ENCODE assay signal across 26 cellular contexts in the genomic region with DNA sequence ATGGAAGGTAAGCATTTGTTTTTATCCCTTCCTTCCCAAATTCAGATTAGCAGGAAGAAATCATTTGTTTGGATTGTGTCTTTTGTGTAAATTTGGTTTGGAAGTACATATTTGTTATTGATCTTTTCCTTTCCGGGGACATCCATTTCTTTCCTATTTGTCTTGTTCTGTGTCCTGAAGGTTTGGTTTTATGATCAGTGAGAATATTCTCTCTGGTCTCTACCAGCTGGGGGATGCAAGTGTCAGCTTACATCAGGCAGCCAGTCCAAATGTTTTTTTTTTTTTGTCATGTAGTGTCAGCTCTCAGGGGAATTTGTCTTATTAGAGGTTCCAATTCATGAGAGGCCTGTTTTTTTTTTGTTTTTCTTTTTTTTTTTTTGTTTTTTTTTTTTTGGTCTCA.
"Had no signal": no experiment of that assay in that cellular context is flagged by ENCODE, and none has a peak within 500 bp of the region (broad histone marks: within the 10 kb centered on the region; RNA-seq: fewer than 3 reads in every experiment).

No MANE protein-coding gene starts in this region.

- H3K27ac ChIP-seq: foreskin keratinocyte, hepatocyte, neutrophil, psoas muscle, right lobe of liver, spleen, testis, tibial nerve, upper lobe of right lung, vagina had no signal

- DNase-seq: effector CD4-positive, alpha-beta T cell; endodermal cell; erythroblast; foreskin keratinocyte; head of caudate nucleus; kidney; left cardiac atrium; left ventricle myocardium superior; mesenchymal stem cell; midbrain; psoas muscle; retina; right lobe of liver; spleen; stimulated activated CD4-positive, alpha-beta T cell treated with anti-CD3 and anti-CD28 coated beads, Interleukin-15, amount 100 ng/mL, for 24 hours; stimulated activated CD4-positive, alpha-beta T cell treated with anti-CD3 and anti-CD28 coated beads, Interleukin-1b, Interleukin-23, amount 100 ng/mL, for 48 hours; stimulated activated CD4-positive, alpha-beta T cell treated with anti-CD3 and anti-CD28 coated beads, Interleukin-4, amount 100 ng/mL, for 24 hours; stimulated activated naive B cell treated with anti-CD40 and anti-IgM and Interleukin-4, amounts not matched to agents 10 μg/mL and 1 μg/mL and 100 μg/mL, for 72 hours; stimulated activated naive CD8-positive, alpha-beta T cell treated with anti-CD3 and anti-CD28 coated beads, Interleukin-15, amount 100 ng/mL, for 72 hours; testis; upper lobe of right lung had no signal

- ATAC-seq: foreskin keratinocyte; left cardiac atrium; left ventricle myocardium superior; natural killer cell treated with Interleukin-12 subunit alpha and Interleukin-12 subunit beta and Interleukin-15 and Interleukin-18, amount 100 ng/mL, for 72 hours; psoas muscle; right lobe of liver; stimulated activated naive B cell treated with anti-CD40 and anti-IgM and Interleukin-4, amounts not matched to agents 10 μg/mL and 1 μg/mL and 100 μg/mL, for 72 hours; stimulated activated naive CD8-positive, alpha-beta T cell treated with anti-CD3 and anti-CD28 coated beads, Interleukin-15, amount 100 ng/mL, for 72 hours; upper lobe of right lung had no signal
